Comparison of ENCODE assay signal across 8 cellular contexts in the genomic region with DNA sequence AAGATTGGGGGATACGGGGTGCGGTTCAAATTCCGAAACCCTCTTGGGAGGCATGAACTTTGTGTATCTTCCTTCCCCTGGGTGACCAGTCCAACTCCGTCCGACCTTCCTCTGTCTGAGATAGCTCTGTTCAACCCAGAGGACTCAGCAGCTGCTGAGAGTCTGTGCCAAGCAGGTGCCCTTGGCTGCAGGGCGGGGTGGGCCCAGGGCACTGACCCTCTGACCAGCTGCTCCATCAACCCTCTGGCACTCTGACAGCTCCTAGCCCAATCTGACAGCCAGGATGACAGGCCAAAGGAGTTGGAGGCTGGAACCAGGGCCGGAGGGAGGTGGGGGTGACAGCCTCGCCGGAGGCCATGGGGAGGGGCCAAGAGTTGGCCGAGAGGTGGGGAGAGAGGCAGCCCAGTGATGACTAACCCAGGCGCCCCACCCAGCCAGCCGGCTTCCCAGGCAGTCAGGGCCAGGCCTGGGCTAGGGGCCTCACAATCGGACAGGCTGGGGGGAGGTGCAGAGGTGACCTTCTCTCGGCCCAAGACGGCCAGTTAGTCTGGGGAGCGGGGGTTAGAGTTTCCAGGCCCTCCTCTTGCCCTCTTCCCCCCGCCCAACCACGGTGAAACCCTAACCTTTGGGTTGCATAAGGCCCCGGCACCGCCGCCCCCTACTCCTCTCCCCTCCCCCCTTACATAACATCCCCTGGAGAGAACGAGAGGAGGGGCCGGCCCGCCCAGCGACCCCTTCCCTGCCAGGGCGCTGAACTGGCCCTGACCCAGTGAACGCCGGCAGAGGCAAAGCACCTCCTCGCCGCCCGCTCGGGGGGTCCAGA. TPM values are rescaled to one million over a fixed set of nuclear protein-coding genes. Genes with fewer than 3 reads are reported as not detected.
DNase-seq lines count a peak whose midpoint lies in the region; ATAC-seq, FAIRE-seq and TF ChIP-seq lines count a peak whose summit lies in the region.

No MANE protein-coding gene starts in this region.

- H3K4me3 ChIP-seq in SJSA1 (peak overlapping the region; percentile 51), GM12878 (peak overlapping the region; percentile 98; the same call in 1 of the 2 replicates), iPS DF 6.9 (ENCODE audit: low read length) (peak overlapping the region; percentile 70; the same call in 1 of the 2 replicates)

- H3K27me3 ChIP-seq in SJSA1 (replicated peaks) = no peaks in the 10 kb centered on the region
- H3K27me3 ChIP-seq in GM12878 (replicated peaks in 1 of 2; ENCODE audit: control insufficient read depth in 2 of 2, insufficient read depth in 2 of 2, low read length in 1 of 2) = peaks cover 0 to 3% of the 10 kb centered on the region in 2 experiments; a peak in 1 of 4 replicates
- no peaks in the 10 kb centered on the region for H3K27me3 ChIP-seq in iPS DF 6.9 (ENCODE audit: control insufficient read depth, insufficient read depth, low read length)

- H2AFZ ChIP-seq in GM12878 (ENCODE audit: control insufficient read depth, low read depth, low read length) = no peak overlapping the region

- peak; percentile 27; the same call in 1 of the 2 replicates for TF ChIP-seq POLR2A in GM12878 (IDR thresholded peaks at IDR 0.05; ENCODE audit: low read depth, low read length)

- BruUV-seq in GM12878 (replicated peaks; lab: Mats Ljungman, UMichigan) = no TSS peak

- no peak for TF ChIP-seq CTCF in GM12878 (IDR thresholded peaks at IDR 0.05 in 2 of 3, conservative IDR thresholded peaks at IDR 0.05 in 1 of 3; ENCODE audit: control insufficient read depth in 2 of 3, extremely low read depth in 1 of 3, insufficient read depth in 1 of 3, low read depth in 3 of 3, low read length in 3 of 3)

- H3K36me3 ChIP-seq in SJSA1 (peaks cover 50% of the 10 kb centered on the region), GM12878 (ENCODE audit: control insufficient read depth in 2 of 2, insufficient read depth in 2 of 2, low read length in 1 of 2) (peaks cover 0 to 7% of the 10 kb centered on the region in 2 experiments; a peak in 2 of 4 replicates), iPS DF 6.9 (ENCODE audit: control insufficient read depth, insufficient read depth, low read length) (no peaks in the 10 kb centered on the region; the same call in 1 of the 2 replicates)

- peak overlapping the region; percentile 88 for H3K27ac ChIP-seq in SJSA1
- H3K27ac ChIP-seq in GM12878 (ENCODE audit: control insufficient read depth, insufficient read depth) = no peak overlapping the region
- no peak overlapping the region for H3K27ac ChIP-seq in iPS DF 6.9 (ENCODE audit: low read length)

- SMC1A ChIA-PET in GM12878 (lab: Charles Lee; ENCODE audit: uncharacterized antibody, unreplicated experiment) = interaction anchor here (1.4 to 2.5 kb wide), 3 partner anchors 120 to 155 kb away, joined by 3 to 15 read pairs (median 9); no protein-coding TSS in a partner anchor

- H3K4me1 ChIP-seq in SJSA1 (replicated peaks) = peaks cover 44% of the 10 kb centered on the region
- H3K4me1 ChIP-seq in GM12878 (ENCODE audit: control insufficient read depth, insufficient read depth, low read length) = peaks cover 4% of the 10 kb centered on the region
- H3K4me1 ChIP-seq in iPS DF 6.9 (ENCODE audit: control insufficient read depth, insufficient read depth, low read length) = peaks cover 2% of the 10 kb centered on the region

- TF ChIP-seq EP300 in GM12878 (IDR thresholded peaks at IDR 0.05; ENCODE audit: borderline replicate concordance in 1 of 2, control insufficient read depth in 1 of 2, low read depth in 2 of 2, low read length in 2 of 2) = no peak

- peak overlapping the region; percentile 90 for H3K4me2 ChIP-seq in GM12878 (ENCODE audit: control insufficient read depth, insufficient read depth)

- no peaks in the 10 kb centered on the region for H4K20me1 ChIP-seq in GM12878 (ENCODE audit: control insufficient read depth, insufficient read depth)

- intact Hi-C loops in GM12878 (cut with micrococcal nuclease; ENCODE audit: unreplicated experiment) = loop anchor here (5.0 kb wide), 2 partner anchors 48 to 153 kb away; partner anchors contain the start of gene PITPNA
- intact Hi-C loops in sciatic nerve (cut with DNase I) = no loop called here

- H3K79me2 ChIP-seq in GM12878 (ENCODE audit: control insufficient read depth, insufficient read depth, low read length) = peaks cover 7% of the 10 kb centered on the region

- DNase-seq in NCI-H2227 (lab: John Stamatoyannopoulos, UW; ENCODE audit: unreplicated experiment) (peak; percentile 19), NCI-H2227 treated with DMSO at 0.1 percent for 48 hours (lab: John Stamatoyannopoulos, UW) (no peak), SJSA1 (ENCODE audit: low read depth in 1 of 2, low spot score in 2 of 2) (peak; percentile 94 to 96), GM12878 (ENCODE audit: low read depth, low spot score) (no peak), iPS DF 6.9 (ENCODE audit: low read depth, low spot score) (no peak), sciatic nerve (ENCODE audit: low spot score) (peak; percentile 91), NCI-H1417 treated with DMSO at 0.1 percent for 48 hours (lab: John Stamatoyannopoulos, UW) (no peak), NCI-H524 (lab: John Stamatoyannopoulos, UW) (no peak)

- RAD21 ChIA-PET in GM12878 (lab: Charles Lee; ENCODE audit: unreplicated experiment) = interaction anchor here (1.1 to 4.1 kb wide), 10 partner anchors 21 to 589 kb away, joined by 3 to 25 read pairs (median 8); partner anchors contain the start of genes SMG6 and SRR

- H3K9me3 ChIP-seq in SJSA1 (replicated peaks) (no peaks in the 10 kb centered on the region), GM12878 (replicated peaks; ENCODE audit: control insufficient read depth, insufficient read depth, low read length) (no peaks in the 10 kb centered on the region), iPS DF 6.9 (ENCODE audit: control insufficient read depth, insufficient read depth, low read length) (no peaks in the 10 kb centered on the region)

- in situ Hi-C loops in GM12878 (cut with MboI) = no loop called here

- no peak for ATAC-seq in GM12878
- peak; percentile 59 for ATAC-seq in sciatic nerve

- no peak for FAIRE-seq in GM12878 (lab: Jason Lieb, UNC)

- no peak for TF ChIP-seq RAD21 in GM12878 (IDR thresholded peaks at IDR 0.05; ENCODE audit: insufficient read depth, low read depth, low read length)

- CTCF ChIA-PET in GM12878 (lab: Yijun Ruan, JAX) = interaction anchor here (1.0 to 11.0 kb wide), 9 partner anchors 16 to 340 kb away, joined by 3 to 232 read pairs (median 8); partner anchors contain the start of genes HIC1, PRPF8, RILP and RPA1

- peak overlapping the region; percentile 48 for H3K9ac ChIP-seq in GM12878 (ENCODE audit: control insufficient read depth, insufficient read depth, low read length)

- POLR2A ChIA-PET in GM12878 (lab: Charles Lee) = interaction anchor here (1.4 to 2.3 kb wide), 4 partner anchors 71 to 149 kb away, joined by 3 to 18 read pairs (median 6); no protein-coding TSS in a partner anchor

- 19% methylated on average over 19 of the region's 32 CpGs for WGBS in GM12878 (ENCODE audit: insufficient coverage, insufficient replicate concordance, low lambda C conversion rate, missing lambda C conversion rate)
- no CpG with 5 or more reads among the region's 32 CpGs for WGBS in iPS DF 6.9 (ENCODE audit: insufficient coverage, insufficient read length)

RNA-seq across cellular contexts. Expression of gene TLCD2, which starts 5.0 kb away (rescaled TPM):
- total RNA-seq in SJSA1 (2014; rRNA removed; shearing (Covaris generic)) = 0.34 and 0.95 TPM in 2 replicates
- total RNA-seq in GM12878 (2013; cell fraction: nucleolus; rRNA removed) = 0.06 and 0.17 TPM in 2 replicates
- total RNA-seq in GM12878 (2014; rRNA removed) (0.05 and 0.06 TPM in 2 replicates), GM12878 (2014; rRNA removed; fragmentation: Illumina TruSeq; extraction: Trizol) (0.04 and 0.05 TPM in 2 replicates), GM12878 (2021) (0.08 and 0.15 TPM in 2 replicates), sciatic nerve (13.6 TPM)
- 0.04 TPM for polyA plus RNA-seq in GM12878 (2011; ENCODE audit: low read depth)
- polyA plus RNA-seq in GM12878 (2011; rRNA removed) (0.01 and 0.03 TPM in 2 replicates), GM12878 (2014; fragmentation: Illumina TruSeq; extraction: Trizol) (0.06 TPM in 1 of 2 replicates, not detected in the other), GM12878 (2014; fragmentation: Nextera tagmentation; extraction: Ambion mirVana) (under 1 TPM; 0.02 TPM), GM12878 (2014; rRNA removed) (0.11 and 0.13 TPM in 2 replicates), GM12878 (2016; fragmentation: Nextera tagmentation; extraction: Ambion mirVana) (not detected)
- polyA plus RNA-seq in GM12878 (2011; cell fraction: cytosol; rRNA removed) = not detected in 2 replicates
- 0.03 and 0.04 TPM in 2 replicates for polyA plus RNA-seq in GM12878 (2011; cell fraction: nucleus; rRNA removed)
- 0.10 and 0.11 TPM in 2 replicates for polyA plus RNA-seq in GM12878 (2012)
- polyA minus RNA-seq in GM12878 (2011; rRNA and poly(A)+ RNA removed) = 0.05 and 0.07 TPM in 2 replicates
- 0.21 TPM in 1 of 2 replicates, not detected in the other for polyA minus RNA-seq in GM12878 (2011; cell fraction: cytosol; rRNA and poly(A)+ RNA removed)
- polyA minus RNA-seq in GM12878 (2011; cell fraction: nucleus; rRNA and poly(A)+ RNA removed) = under 0.01 and 0.10 TPM in 2 replicates

RNA-seq across cellular contexts. Expression of gene WDR81, which starts 9.3 kb away (rescaled TPM):
- 5.1 and 10.8 TPM in 2 replicates for total RNA-seq in SJSA1 (2014; rRNA removed; shearing (Covaris generic))
- total RNA-seq in GM12878 (2013; cell fraction: nucleolus; rRNA removed) = 29.5 and 36.2 TPM in 2 replicates
- total RNA-seq in GM12878 (2014; rRNA removed) (15.1 and 16.0 TPM in 2 replicates), GM12878 (2014; rRNA removed; fragmentation: Illumina TruSeq; extraction: Trizol) (3.8 and 5.0 TPM in 2 replicates), GM12878 (2021) (19.0 and 22.4 TPM in 2 replicates), sciatic nerve (26.1 TPM)
- polyA plus RNA-seq in GM12878 (2011; ENCODE audit: low read depth) = 3.5 TPM
- polyA plus RNA-seq in GM12878 (2011; rRNA removed) (1.4 and 2.8 TPM in 2 replicates), GM12878 (2014; fragmentation: Illumina TruSeq; extraction: Trizol) (0.54 and 4.0 TPM in 2 replicates), GM12878 (2014; fragmentation: Nextera tagmentation; extraction: Ambion mirVana) (under 1 TPM in 1 of 2 experiments, not detected in 1; 0.13 TPM), GM12878 (2014; rRNA removed) (15.1 and 17.5 TPM in 2 replicates), GM12878 (2016; fragmentation: Nextera tagmentation; extraction: Ambion mirVana) (1 to 10 TPM; 7.3 to 8.5 TPM)
- 5.4 and 7.4 TPM in 2 replicates for polyA plus RNA-seq in GM12878 (2011; cell fraction: cytosol; rRNA removed)
- 28.8 and 42.7 TPM in 2 replicates for polyA plus RNA-seq in GM12878 (2011; cell fraction: nucleus; rRNA removed)
- 9.2 and 10.0 TPM in 2 replicates for polyA plus RNA-seq in GM12878 (2012)
- 5.9 and 14.0 TPM in 2 replicates for polyA minus RNA-seq in GM12878 (2011; rRNA and poly(A)+ RNA removed)
- 8.1 and 11.9 TPM in 2 replicates for polyA minus RNA-seq in GM12878 (2011; cell fraction: cytosol; rRNA and poly(A)+ RNA removed)
- 9.6 and 18.9 TPM in 2 replicates for polyA minus RNA-seq in GM12878 (2011; cell fraction: nucleus; rRNA and poly(A)+ RNA removed)

RNA-seq across cellular contexts. Expression of gene SERPINF2, which starts 27.5 kb away (rescaled TPM):
- total RNA-seq in SJSA1 (2014; rRNA removed; shearing (Covaris generic)) = not detected in 2 replicates
- 0.20 and 0.46 TPM in 2 replicates for total RNA-seq in GM12878 (2013; cell fraction: nucleolus; rRNA removed)
- total RNA-seq in GM12878 (2014; rRNA removed) = 0.11 TPM in 1 of 2 replicates, not detected in the other
- 0.04 TPM in 1 of 2 replicates, not detected in the other for total RNA-seq in GM12878 (2014; rRNA removed; fragmentation: Illumina TruSeq; extraction: Trizol)
- total RNA-seq in GM12878 (2021) = 0.21 and 0.40 TPM in 2 replicates
- not detected for polyA plus RNA-seq in GM12878 (2011; ENCODE audit: low read depth)
- 0.14 TPM in 1 of 2 replicates, not detected in the other for polyA plus RNA-seq in GM12878 (2011; rRNA removed)
- polyA plus RNA-seq in GM12878 (2011; cell fraction: cytosol; rRNA removed) = 0.20 and 0.25 TPM in 2 replicates
- 0.22 and 0.47 TPM in 2 replicates for polyA plus RNA-seq in GM12878 (2011; cell fraction: nucleus; rRNA removed)
- polyA plus RNA-seq in GM12878 (2012) = 0.10 and 0.19 TPM in 2 replicates
- polyA plus RNA-seq in GM12878 (2014; fragmentation: Illumina TruSeq; extraction: Trizol) = not detected in 2 replicates
- not detected for polyA plus RNA-seq in GM12878 (2014; fragmentation: Nextera tagmentation; extraction: Ambion mirVana)
- polyA plus RNA-seq in GM12878 (2014; rRNA removed) = 0.03 TPM in 1 of 2 replicates, not detected in the other
- not detected for polyA plus RNA-seq in GM12878 (2016; fragmentation: Nextera tagmentation; extraction: Ambion mirVana)
- not detected in 2 replicates for polyA minus RNA-seq in GM12878 (2011; rRNA and poly(A)+ RNA removed)
- 0.42 TPM in 1 of 2 replicates, not detected in the other for polyA minus RNA-seq in GM12878 (2011; cell fraction: cytosol; rRNA and poly(A)+ RNA removed)
- polyA minus RNA-seq in GM12878 (2011; cell fraction: nucleus; rRNA and poly(A)+ RNA removed) = not detected in 2 replicates
- total RNA-seq in sciatic nerve = 3.2 TPM

RNA-seq across cellular contexts. Expression of gene PRPF8, which starts 30.5 kb away (rescaled TPM):
- total RNA-seq in SJSA1 (2014; rRNA removed; shearing (Covaris generic)) = 47.1 and 73.3 TPM in 2 replicates
- 308 and 355 TPM in 2 replicates for total RNA-seq in GM12878 (2013; cell fraction: nucleolus; rRNA removed)
- 119 and 157 TPM in 2 replicates for total RNA-seq in GM12878 (2014; rRNA removed)
- 75.0 and 77.2 TPM in 2 replicates for total RNA-seq in GM12878 (2014; rRNA removed; fragmentation: Illumina TruSeq; extraction: Trizol)
- 313 and 337 TPM in 2 replicates for total RNA-seq in GM12878 (2021)
- polyA plus RNA-seq in GM12878 (2011; ENCODE audit: low read depth) = 951 TPM
- polyA plus RNA-seq in GM12878 (2011; rRNA removed) = 45.4 and 156 TPM in 2 replicates
- polyA plus RNA-seq in GM12878 (2011; cell fraction: cytosol; rRNA removed) = 122 and 145 TPM in 2 replicates
- polyA plus RNA-seq in GM12878 (2011; cell fraction: nucleus; rRNA removed) = 325 and 335 TPM in 2 replicates
- polyA plus RNA-seq in GM12878 (2012) = 137 and 153 TPM in 2 replicates
- 193 and 227 TPM in 2 replicates for polyA plus RNA-seq in GM12878 (2014; fragmentation: Illumina TruSeq; extraction: Trizol)
- 100 to 1,000 TPM; 133 to 167 TPM for polyA plus RNA-seq in GM12878 (2014; fragmentation: Nextera tagmentation; extraction: Ambion mirVana)
- 123 and 163 TPM in 2 replicates for polyA plus RNA-seq in GM12878 (2014; rRNA removed)
- polyA plus RNA-seq in GM12878 (2016; fragmentation: Nextera tagmentation; extraction: Ambion mirVana) = 100 to 1,000 TPM; 224 to 238 TPM
- 229 and 378 TPM in 2 replicates for polyA minus RNA-seq in GM12878 (2011; rRNA and poly(A)+ RNA removed)
- polyA minus RNA-seq in GM12878 (2011; cell fraction: cytosol; rRNA and poly(A)+ RNA removed) = 198 and 260 TPM in 2 replicates
- 124 and 187 TPM in 2 replicates for polyA minus RNA-seq in GM12878 (2011; cell fraction: nucleus; rRNA and poly(A)+ RNA removed)
- total RNA-seq in sciatic nerve = 285 TPM

RNA-seq across cellular contexts. Expression of gene SERPINF1, which starts 46.7 kb away (rescaled TPM):
- total RNA-seq in SJSA1 (2014; rRNA removed; shearing (Covaris generic)) = not detected in 2 replicates
- total RNA-seq in GM12878 (2013; cell fraction: nucleolus; rRNA removed) = 1.2 TPM in 1 of 2 replicates, not detected in the other
- total RNA-seq in GM12878 (2014; rRNA removed) (2.3 and 6.3 TPM in 2 replicates), GM12878 (2014; rRNA removed; fragmentation: Illumina TruSeq; extraction: Trizol) (2.4 and 2.9 TPM in 2 replicates), GM12878 (2021) (3.0 and 3.4 TPM in 2 replicates), sciatic nerve (592 TPM)
- polyA plus RNA-seq in GM12878 (2011; ENCODE audit: low read depth) = 1.8 TPM
- polyA plus RNA-seq in GM12878 (2011; rRNA removed) (0.18 and 0.19 TPM in 2 replicates), GM12878 (2014; fragmentation: Illumina TruSeq; extraction: Trizol) (1.8 and 3.3 TPM in 2 replicates), GM12878 (2014; fragmentation: Nextera tagmentation; extraction: Ambion mirVana) (1 to 10 TPM; 1.7 to 1.9 TPM), GM12878 (2014; rRNA removed) (4.4 and 4.9 TPM in 2 replicates), GM12878 (2016; fragmentation: Nextera tagmentation; extraction: Ambion mirVana) (1 to 10 TPM; 4.5 to 5.5 TPM)
- 0.09 and 0.23 TPM in 2 replicates for polyA plus RNA-seq in GM12878 (2011; cell fraction: cytosol; rRNA removed)
- not detected in 2 replicates for polyA plus RNA-seq in GM12878 (2011; cell fraction: nucleus; rRNA removed)
- polyA plus RNA-seq in GM12878 (2012) = 2.6 and 2.8 TPM in 2 replicates
- polyA minus RNA-seq in GM12878 (2011; rRNA and poly(A)+ RNA removed) = 1.2 TPM in 1 of 2 replicates, not detected in the other
- polyA minus RNA-seq in GM12878 (2011; cell fraction: cytosol; rRNA and poly(A)+ RNA removed) = not detected in 2 replicates
- not detected in 2 replicates for polyA minus RNA-seq in GM12878 (2011; cell fraction: nucleus; rRNA and poly(A)+ RNA removed)

Comparison
In these comparisons a context has a peak if more than half of its experiments do, and no peak if none do; other contexts are left out.
1. DNase-seq: peak in NCI-H2227 (single experiment), SJSA1 (2 of 2) and sciatic nerve (single experiment); none in NCI-H2227 treated with DMSO at 0.1 percent for 48 hours (single experiment), GM12878 (single experiment), iPS DF 6.9 (single experiment), NCI-H1417 treated with DMSO at 0.1 percent for 48 hours (single experiment) and NCI-H524 (0 of 2).
2. Peak in every context shown above with its lines, with median percentiles within 50 percentile points of each other: H3K4me3 ChIP-seq.